2 cellular contexts compared by ENCODE assay signal in the genomic region with DNA sequence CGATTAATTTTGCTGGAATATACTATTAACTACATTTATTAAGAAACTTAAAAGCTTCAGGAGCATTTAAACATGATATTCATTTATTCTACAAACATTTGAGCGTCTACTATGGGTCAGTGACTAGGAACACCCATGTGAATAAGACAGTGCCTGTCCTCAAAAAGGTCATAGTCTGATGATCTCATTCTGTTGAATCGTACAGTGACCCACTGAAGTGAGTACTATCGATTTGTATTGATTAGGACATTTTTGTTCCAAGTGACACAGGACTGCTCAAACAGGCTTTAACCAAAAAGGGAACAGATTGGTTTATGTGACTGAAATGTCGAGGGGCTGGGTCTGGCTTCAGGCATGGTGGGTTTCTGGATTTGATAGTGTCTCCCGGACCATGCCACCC.
A peak's percentile ranks its signal among the peaks of the same experiment; 100 is the strongest.
TF ChIP-seq lines count a peak whose summit lies in the region.

No MANE protein-coding gene starts in this region.

TF ChIP-seq in K562, 482 proteins besides CTCF, POLR2A, EP300 and RAD21:
- TF ChIP-seq NCOA4 (IDR thresholded peaks at IDR 0.05; ENCODE audit: partially characterized antibody) (no peak), TEAD1 (CRISPR knock-in tag; IDR thresholded peaks at IDR 0.05) (no peak), TSC22D4 (tag; IDR thresholded peaks at IDR 0.05) (no peak)
- TF ChIP-seq, protein P1, sequence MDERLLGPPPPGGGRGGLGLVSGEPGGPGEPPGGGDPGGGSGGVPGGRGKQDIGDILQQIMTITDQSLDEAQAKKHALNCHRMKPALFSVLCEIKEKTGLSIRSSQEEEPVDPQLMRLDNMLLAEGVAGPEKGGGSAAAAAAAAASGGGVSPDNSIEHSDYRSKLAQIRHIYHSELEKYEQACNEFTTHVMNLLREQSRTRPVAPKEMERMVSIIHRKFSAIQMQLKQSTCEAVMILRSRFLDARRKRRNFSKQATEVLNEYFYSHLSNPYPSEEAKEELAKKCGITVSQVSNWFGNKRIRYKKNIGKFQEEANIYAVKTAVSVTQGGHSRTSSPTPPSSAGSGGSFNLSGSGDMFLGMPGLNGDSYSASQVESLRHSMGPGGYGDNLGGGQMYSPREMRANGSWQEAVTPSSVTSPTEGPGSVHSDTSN (CRISPR knock-in tag; IDR thresholded peaks at IDR 0.05; ENCODE audit: low read depth), result no peak
- TF ChIP-seq, protein P1 (tag; conservative IDR thresholded peaks at IDR 0.05; ENCODE audit: low read depth), result no peak
- TF ChIP-seq, protein P2, sequence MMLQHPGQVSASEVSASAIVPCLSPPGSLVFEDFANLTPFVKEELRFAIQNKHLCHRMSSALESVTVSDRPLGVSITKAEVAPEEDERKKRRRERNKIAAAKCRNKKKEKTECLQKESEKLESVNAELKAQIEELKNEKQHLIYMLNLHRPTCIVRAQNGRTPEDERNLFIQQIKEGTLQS (IDR thresholded peaks at IDR 0.05), result peak; percentile 33; the same call in 1 of the 2 replicates
- TF ChIP-seq, protein P2 (CRISPR knock-in tag; conservative IDR thresholded peaks at IDR 0.05), result no peak
- TF ChIP-seq, protein P3, sequence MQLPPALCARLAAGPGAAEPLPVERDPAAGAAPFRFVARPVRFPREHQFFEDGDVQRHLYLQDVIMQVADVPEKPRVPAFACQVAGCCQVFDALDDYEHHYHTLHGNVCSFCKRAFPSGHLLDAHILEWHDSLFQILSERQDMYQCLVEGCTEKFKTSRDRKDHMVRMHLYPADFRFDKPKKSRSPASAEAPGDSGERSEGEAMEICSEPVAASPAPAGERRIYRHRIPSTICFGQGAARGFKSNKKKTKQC (CRISPR knock-in tag; IDR thresholded peaks at IDR 0.05), result no peak

TF ChIP-seq in liver, 16 proteins besides CTCF, POLR2A, EP300 and RAD21:
- TF ChIP-seq TAF1 (conservative IDR thresholded peaks at IDR 0.05) (no peak), YY1 (IDR thresholded peaks at IDR 0.05) (no peak), NR2F2 (IDR thresholded peaks at IDR 0.05) (no peak), JUND (IDR thresholded peaks at IDR 0.05) (peak; percentile 18 to 74), EGR1 (IDR thresholded peaks at IDR 0.05; ENCODE audit: low read depth in 2 of 2) (no peak), FOXA1 (IDR thresholded peaks at IDR 0.05) (no peak), RXRA (IDR thresholded peaks at IDR 0.05) (peak; percentile 29 to 73), HNF4G (IDR thresholded peaks at IDR 0.05) (peak; percentile 13), SP1 (IDR thresholded peaks at IDR 0.05) (peak; percentile 43), FOXA2 (IDR thresholded peaks at IDR 0.05) (no peak), HNF4A (conservative IDR thresholded peaks at IDR 0.05) (peak; percentile 18 to 56), GABPA (IDR thresholded peaks at IDR 0.05 in 1 of 2, conservative IDR thresholded peaks at IDR 0.05 in 1 of 2) (no peak)
- TF ChIP-seq, protein P2 (IDR thresholded peaks at IDR 0.05), result peak; percentile 71
- TF ChIP-seq, protein P4, sequence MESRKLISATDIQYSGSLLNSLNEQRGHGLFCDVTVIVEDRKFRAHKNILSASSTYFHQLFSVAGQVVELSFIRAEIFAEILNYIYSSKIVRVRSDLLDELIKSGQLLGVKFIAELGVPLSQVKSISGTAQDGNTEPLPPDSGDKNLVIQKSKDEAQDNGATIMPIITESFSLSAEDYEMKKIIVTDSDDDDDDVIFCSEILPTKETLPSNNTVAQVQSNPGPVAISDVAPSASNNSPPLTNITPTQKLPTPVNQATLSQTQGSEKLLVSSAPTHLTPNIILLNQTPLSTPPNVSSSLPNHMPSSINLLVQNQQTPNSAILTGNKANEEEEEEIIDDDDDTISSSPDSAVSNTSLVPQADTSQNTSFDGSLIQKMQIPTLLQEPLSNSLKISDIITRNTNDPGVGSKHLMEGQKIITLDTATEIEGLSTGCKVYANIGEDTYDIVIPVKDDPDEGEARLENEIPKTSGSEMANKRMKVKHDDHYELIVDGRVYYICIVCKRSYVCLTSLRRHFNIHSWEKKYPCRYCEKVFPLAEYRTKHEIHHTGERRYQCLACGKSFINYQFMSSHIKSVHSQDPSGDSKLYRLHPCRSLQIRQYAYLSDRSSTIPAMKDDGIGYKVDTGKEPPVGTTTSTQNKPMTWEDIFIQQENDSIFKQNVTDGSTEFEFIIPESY (IDR thresholded peaks at IDR 0.05), result no peak
- TF ChIP-seq, protein P5, sequence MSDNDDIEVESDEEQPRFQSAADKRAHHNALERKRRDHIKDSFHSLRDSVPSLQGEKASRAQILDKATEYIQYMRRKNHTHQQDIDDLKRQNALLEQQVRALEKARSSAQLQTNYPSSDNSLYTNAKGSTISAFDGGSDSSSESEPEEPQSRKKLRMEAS (IDR thresholded peaks at IDR 0.05), result no peak
- TF ChIP-seq, protein P6, sequence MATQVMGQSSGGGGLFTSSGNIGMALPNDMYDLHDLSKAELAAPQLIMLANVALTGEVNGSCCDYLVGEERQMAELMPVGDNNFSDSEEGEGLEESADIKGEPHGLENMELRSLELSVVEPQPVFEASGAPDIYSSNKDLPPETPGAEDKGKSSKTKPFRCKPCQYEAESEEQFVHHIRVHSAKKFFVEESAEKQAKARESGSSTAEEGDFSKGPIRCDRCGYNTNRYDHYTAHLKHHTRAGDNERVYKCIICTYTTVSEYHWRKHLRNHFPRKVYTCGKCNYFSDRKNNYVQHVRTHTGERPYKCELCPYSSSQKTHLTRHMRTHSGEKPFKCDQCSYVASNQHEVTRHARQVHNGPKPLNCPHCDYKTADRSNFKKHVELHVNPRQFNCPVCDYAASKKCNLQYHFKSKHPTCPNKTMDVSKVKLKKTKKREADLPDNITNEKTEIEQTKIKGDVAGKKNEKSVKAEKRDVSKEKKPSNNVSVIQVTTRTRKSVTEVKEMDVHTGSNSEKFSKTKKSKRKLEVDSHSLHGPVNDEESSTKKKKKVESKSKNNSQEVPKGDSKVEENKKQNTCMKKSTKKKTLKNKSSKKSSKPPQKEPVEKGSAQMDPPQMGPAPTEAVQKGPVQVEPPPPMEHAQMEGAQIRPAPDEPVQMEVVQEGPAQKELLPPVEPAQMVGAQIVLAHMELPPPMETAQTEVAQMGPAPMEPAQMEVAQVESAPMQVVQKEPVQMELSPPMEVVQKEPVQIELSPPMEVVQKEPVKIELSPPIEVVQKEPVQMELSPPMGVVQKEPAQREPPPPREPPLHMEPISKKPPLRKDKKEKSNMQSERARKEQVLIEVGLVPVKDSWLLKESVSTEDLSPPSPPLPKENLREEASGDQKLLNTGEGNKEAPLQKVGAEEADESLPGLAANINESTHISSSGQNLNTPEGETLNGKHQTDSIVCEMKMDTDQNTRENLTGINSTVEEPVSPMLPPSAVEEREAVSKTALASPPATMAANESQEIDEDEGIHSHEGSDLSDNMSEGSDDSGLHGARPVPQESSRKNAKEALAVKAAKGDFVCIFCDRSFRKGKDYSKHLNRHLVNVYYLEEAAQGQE (IDR thresholded peaks at IDR 0.05), result no peak
